ENCODE assay signal across 14 cellular contexts in the genomic region with DNA sequence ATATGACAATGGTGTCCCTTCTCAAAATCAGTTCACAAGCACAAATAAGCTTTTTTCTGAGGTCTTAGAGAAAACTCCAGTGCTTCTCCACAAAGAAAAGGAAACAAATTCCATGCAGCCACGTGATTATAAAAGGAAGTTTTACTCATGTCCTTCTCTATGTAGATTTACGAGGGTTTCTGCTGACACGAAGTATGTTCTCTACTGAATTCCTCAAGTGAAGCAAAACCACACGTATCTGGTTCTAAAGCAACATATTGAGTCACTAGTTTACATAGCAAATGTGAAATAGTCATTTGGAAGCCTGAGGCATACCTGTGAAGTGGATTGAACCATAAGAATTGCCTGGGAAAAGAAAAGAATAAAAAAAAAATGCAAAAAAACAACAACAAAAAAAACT. TPM values are rescaled to one million over a fixed set of nuclear protein-coding genes. Genes with fewer than 3 reads are reported as not detected.
DNase-seq lines count a peak whose midpoint lies in the region; ATAC-seq, FAIRE-seq and TF ChIP-seq lines count a peak whose summit lies in the region.
"Had no signal": no experiment of that assay in that cellular context is flagged by ENCODE, and none has a peak within 500 bp of the region (broad histone marks: within the 10 kb centered on the region; RNA-seq: fewer than 3 reads in every experiment).

No MANE protein-coding gene starts in this region.

- H3K27me3 ChIP-seq in PC-3 (ENCODE audit: low read length), result no peaks in the 10 kb centered on the region
- no peaks in the 10 kb centered on the region for H3K27me3 ChIP-seq in fibroblast of lung (ENCODE audit: control insufficient read depth, insufficient read depth, low read length)
- no peaks in the 10 kb centered on the region for H3K27me3 ChIP-seq in pancreas
- no peaks in the 10 kb centered on the region for H3K27me3 ChIP-seq in SJCRH30
- H3K27me3 ChIP-seq: Peyer's patch, tibial nerve had no signal

- no peak for FAIRE-seq in pancreas (lab: Jason Lieb, UNC)

- CTCF ChIA-PET in PC-3 (lab: Charles Lee), result interaction anchor here (0.7 kb wide), 1 partner anchor 327 kb away, joined by 3 read pairs; no protein-coding TSS in a partner anchor

- H3F3A ChIP-seq in PC-3 (ENCODE audit: low read length, unreplicated experiment), result no peaks in the 10 kb centered on the region

- H3K36me3 ChIP-seq in PC-3 (ENCODE audit: low read depth, low read length) (no peaks in the 10 kb centered on the region), fibroblast of lung (ENCODE audit: control insufficient read depth, insufficient read depth, low read length) (no peaks in the 10 kb centered on the region), pancreas (no peaks in the 10 kb centered on the region), SJCRH30 (no peaks in the 10 kb centered on the region)
- H3K36me3 ChIP-seq: Peyer's patch, tibial nerve had no signal

- DNase-seq in EH (ENCODE audit: low read depth) (peak; percentile 95), PC-3 (peak; percentile 95), fibroblast of lung (ENCODE audit: low read depth in 2 of 2) (peak; percentile 85 to 95), pancreas (no peak), SJCRH30 (no peak), NCI-H1105 (lab: John Stamatoyannopoulos, UW) (no peak), substantia nigra (lab: John Stamatoyannopoulos, UW) (no peak)
- DNase-seq: H9, NCI-H1694, occipital lobe, Peyer's patch had no signal

- H4K20me1 ChIP-seq in PC-3 (ENCODE audit: low read length), result no peaks in the 10 kb centered on the region
- H4K20me1 ChIP-seq in fibroblast of lung (ENCODE audit: control insufficient read depth, extremely low read depth, insufficient read depth, low read length), result no peaks in the 10 kb centered on the region

- peak overlapping the region; percentile 52 for H3K4me2 ChIP-seq in PC-3 (ENCODE audit: low read length)
- peak overlapping the region; percentile 4 for H3K4me2 ChIP-seq in fibroblast of lung (ENCODE audit: extremely low read depth, insufficient read depth, low read length)

- H3K79me2 ChIP-seq in PC-3 (ENCODE audit: low read length) (no peaks in the 10 kb centered on the region), fibroblast of lung (ENCODE audit: control insufficient read depth, insufficient read depth, low read length) (no peaks in the 10 kb centered on the region)

- H3K9me3 ChIP-seq in PC-3 (ENCODE audit: low read length) (no peaks in the 10 kb centered on the region), fibroblast of lung (ENCODE audit: control insufficient read depth, insufficient read depth, low read depth, low read length) (no peaks in the 10 kb centered on the region), pancreas (no peaks in the 10 kb centered on the region), SJCRH30 (replicated peaks) (peaks cover 3% of the 10 kb centered on the region; the same call in 1 of the 2 replicates)
- H3K9me3 ChIP-seq: Peyer's patch, tibial nerve had no signal

- H3K4me3 ChIP-seq in PC-3 (ENCODE audit: low read length) (peak overlapping the region; percentile 10; the same call in 1 of the 2 replicates), fibroblast of lung (replicated peaks in 1 of 4; ENCODE audit: control extremely low read depth in 1 of 4, insufficient read depth in 1 of 4, low read depth in 3 of 4, low read length in 4 of 4) (no peak overlapping the region), pancreas (no peak overlapping the region), SJCRH30 (no peak overlapping the region)
- H3K4me3 ChIP-seq: Peyer's patch, tibial nerve had no signal

- H3K9me2 ChIP-seq in PC-3 (replicated peaks; ENCODE audit: low read length), result no peaks in the 10 kb centered on the region

- TF ChIP-seq CTCF in PC-3 (conservative IDR thresholded peaks at IDR 0.05; ENCODE audit: low read depth, low read length), result no peak
- TF ChIP-seq CTCF in fibroblast of lung (conservative IDR thresholded peaks at IDR 0.05 in 1 of 2, IDR thresholded peaks at IDR 0.05 in 1 of 2; ENCODE audit: low read depth in 1 of 2, low read length in 2 of 2), result no peak
- TF ChIP-seq CTCF in pancreas (IDR thresholded peaks at IDR 0.05), result no peak

- intact Hi-C loops in PC-3 (cut with micrococcal nuclease), result loop anchor here (2.0 kb wide), 1 partner anchor 414 kb away; no protein-coding TSS in a partner anchor
- intact Hi-C loops in pancreas (cut with DNase I), result no loop called here

- BruUV-seq in PC-3 (replicated peaks; lab: Mats Ljungman, UMichigan), result no TSS peak

- H3K9ac ChIP-seq in PC-3 (ENCODE audit: low read length) (no peak overlapping the region), fibroblast of lung (ENCODE audit: insufficient read depth, low read length) (no peak overlapping the region)

- WGBS in pancreas, 2 donors, result 11 to 37% methylated on average over 4 of the region's 4 CpGs

- H2AFZ ChIP-seq in PC-3 (ENCODE audit: low read length) (no peak overlapping the region), fibroblast of lung (ENCODE audit: low read length) (no peak overlapping the region)

- H3K4me1 ChIP-seq in PC-3 (ENCODE audit: insufficient read depth, low read length) (peaks cover 29% of the 10 kb centered on the region), fibroblast of lung (ENCODE audit: control insufficient read depth, extremely low read depth, insufficient read depth, low read length) (peaks cover 11% of the 10 kb centered on the region), pancreas (no peaks in the 10 kb centered on the region), SJCRH30 (peaks cover 35% of the 10 kb centered on the region)
- H3K4me1 ChIP-seq: Peyer's patch had no signal

- POLR2A ChIA-PET in PC-3 (lab: Charles Lee; ENCODE audit: unreplicated experiment), result interaction anchor here (0.9 kb wide), 1 partner anchor 29 kb away, joined by 6 read pairs; no protein-coding TSS in a partner anchor

- peak; percentile 98 for ATAC-seq in PC-3
- ATAC-seq in pancreas, result peak in 3 of 4 donors; percentile 31 to 50 (median 34)
- no peak for ATAC-seq in GM19324 (IDR thresholded peaks at IDR 0.05; ENCODE audit: low FRiP score, unreplicated experiment)

- H3K27ac ChIP-seq in PC-3 (ENCODE audit: low read length) (peak overlapping the region; percentile 47), fibroblast of lung (ENCODE audit: insufficient read depth, low read length) (no peak overlapping the region), pancreas (no peak overlapping the region), SJCRH30 (no peak overlapping the region), substantia nigra (ENCODE audit: low read depth, low read length, poor library complexity, severe bottlenecking) (no peak overlapping the region)
- H3K27ac ChIP-seq: Peyer's patch, tibial nerve had no signal

RNA-seq across cellular contexts. Expression of gene BMP4, which starts 31.9 kb away (rescaled TPM):
- total RNA-seq in PC-3 (2014; rRNA removed) (8.7 and 16.5 TPM in 2 replicates), fibroblast of lung (27.2 and 77.5 TPM in 2 replicates), pancreas (1 to 10 TPM in 5 of 6 donors, under 1 TPM in 1; 0.59 to 4.6 (median 2.0) TPM)
- polyA plus RNA-seq in fibroblast of lung (11.4 and 22.9 TPM in 2 replicates), pancreas (1 to 10 TPM; 1.9 to 2.0 TPM)
- polyA plus RNA-seq in fibroblast of lung (2012), result 17.1 and 34.4 TPM in 2 replicates
- 11.3 and 36.3 TPM in 2 replicates for polyA minus RNA-seq in fibroblast of lung (ENCODE audit: low replicate concordance)
- 42.5 and 42.9 TPM in 2 replicates for total RNA-seq in SJCRH30 (2014; rRNA removed; shearing (Covaris generic))
- total RNA-seq: activated T-helper 2 cell treated with anti-CD3 and anti-CD28 coated beads, Interferon-gamma antibody, Interleukin-2, Interleukin-4, amounts not matched to agents 10 μg/mL and 5 μg/mL and 100 μg/mL, durations not matched to agents 14 hours and 24 hours and 36 hours had no signal

Comparison
In these comparisons a context has a peak if more than half of its experiments do, and no peak if none do; other contexts are left out.
1. DNase-seq: peak in EH (single experiment), PC-3 (single experiment) and fibroblast of lung (2 of 2); none in pancreas (0 of 6), SJCRH30 (0 of 2), NCI-H1105 (single experiment) and substantia nigra (0 of 49).